ENCODE assay signal across 22 cellular contexts in the genomic region with DNA sequence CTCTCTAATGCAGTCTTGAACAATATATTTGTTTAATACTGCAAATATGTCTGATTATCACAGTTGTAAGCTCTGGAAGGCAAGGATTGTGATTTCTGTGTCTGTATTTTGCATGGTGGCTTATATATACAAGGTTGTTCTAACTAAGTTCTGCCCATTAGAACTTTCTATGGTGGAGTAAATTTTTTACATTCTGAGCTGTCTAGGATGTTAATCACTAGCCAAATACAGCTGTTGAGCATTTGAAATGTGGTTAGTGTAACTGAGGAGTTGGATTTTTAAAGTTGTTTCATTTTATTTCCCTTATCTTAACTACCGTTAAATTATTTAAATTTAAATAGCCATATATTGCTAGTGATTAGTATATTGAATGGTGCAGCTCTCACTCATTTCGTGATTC.
"Had no signal": no experiment of that assay in that cellular context is flagged by ENCODE, and none has a peak within 500 bp of the region (broad histone marks: within the 10 kb centered on the region; RNA-seq: fewer than 3 reads in every experiment).

No MANE protein-coding gene starts in this region.

- H3K36me3 ChIP-seq: SJSA1 had no signal

- H3K4me1 ChIP-seq: SJSA1 had no signal

- H3K27ac ChIP-seq: SJSA1, SK-N-MC had no signal

- H3K4me3 ChIP-seq: SJSA1, SK-N-MC had no signal

- H3K9me3 ChIP-seq: SJSA1 had no signal

- DNase-seq: IMR-90, Karpas-422, KG1, MM.1S, NCI-H1092 treated with DMSO at 0.1 percent for 48 hours, NCI-H1436, NCI-H187, NCI-H2029, NCI-H2081 treated with DMSO at 0.1 percent for 48 hours, NCI-H2171, NCI-H226, NCI-H446, NCI-H510A, NCI-H524 treated with DMSO at 0.1 percent for 48 hours, NCI-H69, NCI-H774, SHP77 treated with DMSO at 0.1 percent for 48 hours had no signal

- H3K27me3 ChIP-seq: SJSA1 had no signal

- ATAC-seq: HepG2, Panc1, Right ventricle myocardium inferior had no signal
